Comparison of ENCODE assay signal across 20 cellular contexts in the genomic region with DNA sequence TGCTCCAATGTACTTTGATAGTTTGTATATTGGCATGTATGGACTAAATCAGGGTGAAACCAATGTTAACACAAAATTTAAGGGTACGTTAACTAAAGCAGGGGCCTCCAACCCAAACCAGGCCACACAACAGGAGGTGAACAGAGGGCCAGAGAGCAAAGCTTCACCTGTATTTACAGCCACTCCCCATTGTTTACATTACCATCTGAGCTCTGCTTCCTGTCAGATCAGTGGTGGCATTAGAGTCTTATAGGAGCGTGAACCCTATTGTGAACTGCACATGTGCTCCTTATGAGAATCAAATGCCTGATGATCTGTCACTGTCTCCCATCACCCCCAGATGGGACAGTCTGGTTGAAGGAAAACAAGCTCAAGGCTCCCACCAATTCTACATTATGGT.
DNase-seq lines count a peak whose midpoint lies in the region; ATAC-seq, FAIRE-seq and TF ChIP-seq lines count a peak whose summit lies in the region.
"Had no signal": no experiment of that assay in that cellular context is flagged by ENCODE, and none has a peak within 500 bp of the region (broad histone marks: within the 10 kb centered on the region; RNA-seq: fewer than 3 reads in every experiment).

No MANE protein-coding gene starts in this region.

- intact Hi-C loops in HepG2 (cut with micrococcal nuclease; ENCODE audit: unreplicated experiment): no loop called here
- intact Hi-C loops in right lobe of liver (cut with DNase I): no loop called here

- H3K4me3 ChIP-seq in HepG2 (replicated peaks in 1 of 3; ENCODE audit: insufficient read depth in 1 of 3, low read depth in 2 of 3, low read length in 3 of 3): no peak overlapping the region
- H3K4me3 ChIP-seq in right lobe of liver: no peak overlapping the region
- H3K4me3 ChIP-seq in HEK293 (ENCODE audit: low read depth, low read length): no peak overlapping the region
- no peak overlapping the region for H3K4me3 ChIP-seq in upper lobe of left lung
- H3K4me3 ChIP-seq: BLaER1 treated with 17β-estradiol and CSF1 and Interleukin-3, amounts not matched to agents 10 nM and 100 nM; GM23248 had no signal

- H3K4me2 ChIP-seq in HepG2 (ENCODE audit: low read depth, low read length): no peak overlapping the region; the same call in 1 of the 2 replicates
- H3K4me2 ChIP-seq: BLaER1 treated with 17β-estradiol and CSF1 and Interleukin-3, amounts not matched to agents 10 nM and 100 nM had no signal

- in situ Hi-C loops in HepG2 (cut with HindIII; ENCODE audit: extremely low pct_ligation_motif_present, low pct_unique_long_range_greater_than_20kb): no loop called here

- FAIRE-seq in HepG2 (lab: Jason Lieb, UNC): no peak
- FAIRE-seq: GM19239 had no signal

- 5% methylated on average over 2 of the region's 2 CpGs for WGBS in HepG2 (ENCODE audit: low lambda C conversion rate)
- 72% methylated on average over 2 of the region's 2 CpGs for WGBS in right lobe of liver (ENCODE audit: insufficient coverage, low coverage, low lambda C conversion rate, missing lambda C conversion rate)
- WGBS in upper lobe of left lung, 2 donors: 76 to 78% methylated on average over 2 of the region's 2 CpGs

- no peaks in the 10 kb centered on the region for H4K20me1 ChIP-seq in HepG2 (ENCODE audit: insufficient read depth, low read length)
- H4K20me1 ChIP-seq: BLaER1 treated with 17β-estradiol and CSF1 and Interleukin-3, amounts not matched to agents 10 nM and 100 nM had no signal

- H3K79me2 ChIP-seq in HepG2 (ENCODE audit: insufficient read depth, low read length): no peaks in the 10 kb centered on the region

- H3K4me1 ChIP-seq in HepG2 (ENCODE audit: insufficient read depth, low read length) (peaks cover 7% of the 10 kb centered on the region), right lobe of liver (no peaks in the 10 kb centered on the region), HEK293 (ENCODE audit: control insufficient read depth, insufficient read depth, low read length) (no peaks in the 10 kb centered on the region), upper lobe of left lung (no peaks in the 10 kb centered on the region)
- H3K4me1 ChIP-seq: BLaER1 treated with 17β-estradiol and CSF1 and Interleukin-3, amounts not matched to agents 10 nM and 100 nM had no signal

- no peaks in the 10 kb centered on the region for H3K36me3 ChIP-seq in HepG2 (replicated peaks in 1 of 2; ENCODE audit: control insufficient read depth in 1 of 2, insufficient read depth in 2 of 2, low read length in 2 of 2)
- H3K36me3 ChIP-seq in right lobe of liver: no peaks in the 10 kb centered on the region
- H3K36me3 ChIP-seq in HEK293 (ENCODE audit: control insufficient read depth in 2 of 2, insufficient read depth in 1 of 2, low read length in 2 of 2): no peaks in the 10 kb centered on the region
- no peaks in the 10 kb centered on the region for H3K36me3 ChIP-seq in upper lobe of left lung
- H3K36me3 ChIP-seq: BLaER1 treated with 17β-estradiol and CSF1 and Interleukin-3, amounts not matched to agents 10 nM and 100 nM had no signal

- H2AFZ ChIP-seq in HepG2 (ENCODE audit: low read length): no peak overlapping the region
- H2AFZ ChIP-seq: GM23248 had no signal

- BruUV-seq in HepG2 (replicated peaks; lab: Mats Ljungman, UMichigan): no TSS peak

- no peak for TF ChIP-seq RAD21 in HepG2 (CRISPR knock-in tag; IDR thresholded peaks at IDR 0.05)

- H3K27me3 ChIP-seq in HepG2 (ENCODE audit: control insufficient read depth in 1 of 2, insufficient read depth in 2 of 2, low read length in 2 of 2): no peaks in the 10 kb centered on the region
- H3K27me3 ChIP-seq in right lobe of liver: no peaks in the 10 kb centered on the region
- no peaks in the 10 kb centered on the region for H3K27me3 ChIP-seq in upper lobe of left lung
- H3K27me3 ChIP-seq: BLaER1 treated with 17β-estradiol and CSF1 and Interleukin-3, amounts not matched to agents 10 nM and 100 nM had no signal

- H3K27ac ChIP-seq in HepG2 (ENCODE audit: extremely low read length, insufficient read depth, low read length) (no peak overlapping the region), right lobe of liver (no peak overlapping the region), HEK293 (ENCODE audit: extremely low read depth, low read depth, low read length) (no peak overlapping the region), upper lobe of left lung (no peak overlapping the region)
- H3K27ac ChIP-seq: BLaER1 treated with 17β-estradiol and CSF1 and Interleukin-3, amounts not matched to agents 10 nM and 100 nM; GM23248; HL-60 had no signal

- POLR2A ChIA-PET in HepG2 (lab: Yijun Ruan, JAX) (no interaction called here), HEK293 (lab: Yijun Ruan, JAX) (no interaction called here)

- CTCF ChIA-PET in HepG2 (lab: Yijun Ruan, JAX; ENCODE audit: low intra/inter-chr PET ratio, low total read pairs) (no interaction called here), HEK293 (lab: Yijun Ruan, JAX) (interaction anchor here (0.6 to 1.6 kb wide), 2 partner anchors 10 to 11 kb away, joined by 3 to 4 read pairs; no protein-coding TSS in a partner anchor)

- ATAC-seq in HepG2: no peak
- no peak for ATAC-seq in right lobe of liver
- ATAC-seq in upper lobe of left lung (ENCODE audit: low FRiP score in 2 of 2): no peak
- ATAC-seq: CD8-positive, alpha-beta T cell had no signal

- no peak overlapping the region for H3K9ac ChIP-seq in HepG2 (ENCODE audit: insufficient read depth, low read depth, low read length)
- H3K9ac ChIP-seq: BLaER1 treated with 17β-estradiol and CSF1 and Interleukin-3, amounts not matched to agents 10 nM and 100 nM; GM23248 had no signal

- TF ChIP-seq EP300 in HepG2 (IDR thresholded peaks at IDR 0.05; ENCODE audit: low read depth in 2 of 2, low read length in 2 of 2): no peak
- TF ChIP-seq EP300 in HepG2 (CRISPR knock-in tag; IDR thresholded peaks at IDR 0.05; ENCODE audit: borderline replicate concordance): no peak
- no peak for TF ChIP-seq EP300 in upper lobe of left lung (IDR thresholded peaks at IDR 0.05)

- TF ChIP-seq POLR2A in HepG2 (IDR thresholded peaks at IDR 0.05; ENCODE audit: insufficient read depth in 1 of 2, low read depth in 2 of 2, low read length in 2 of 2) (no peak), right lobe of liver (IDR thresholded peaks at IDR 0.05) (no peak), upper lobe of left lung (IDR thresholded peaks at IDR 0.05) (no peak)

- no peak for DNase-seq in HepG2 (ENCODE audit: low spot score)
- no peak for DNase-seq in right lobe of liver
- peak; percentile 42 for DNase-seq in NCI-H748 treated with DMSO at 0.1 percent for 48 hours (lab: John Stamatoyannopoulos, UW)
- DNase-seq in upper lobe of left lung: no peak
- no peak for DNase-seq in NCI-H524 (lab: John Stamatoyannopoulos, UW)
- no peak for DNase-seq in epidermal melanocyte (ENCODE audit: insufficient read length, low spot score)
- DNase-seq: CD8-positive, alpha-beta T cell; COR-L47; DMS 273 treated with DMSO at 0.1 percent for 48 hours; DMS79; GDM1; GM23248; HCEC 1CT; HFFc6; IMR-90; KBM-7 had no signal

- H3K9me3 ChIP-seq in HepG2 (ENCODE audit: low read length) (no peaks in the 10 kb centered on the region), right lobe of liver (no peaks in the 10 kb centered on the region), HEK293 (ENCODE audit: control insufficient read depth, insufficient read depth, low read depth, low read length) (no peaks in the 10 kb centered on the region), upper lobe of left lung (no peaks in the 10 kb centered on the region)
- H3K9me3 ChIP-seq: BLaER1 treated with 17β-estradiol and CSF1 and Interleukin-3, amounts not matched to agents 10 nM and 100 nM had no signal

- no peak for TF ChIP-seq CTCF in HepG2 (CRISPR knock-in tag; IDR thresholded peaks at IDR 0.05)
- TF ChIP-seq CTCF in right lobe of liver (IDR thresholded peaks at IDR 0.05): no peak
- TF ChIP-seq CTCF in HEK293 (tag by site-specific recombination; IDR thresholded peaks at IDR 0.05): no peak
- TF ChIP-seq CTCF in upper lobe of left lung (IDR thresholded peaks at IDR 0.05): no peak

TF ChIP-seq in HepG2, 621 proteins besides CTCF, POLR2A, EP300 and RAD21 (continues in another document):
- no peak for TF ChIP-seq DPF2 (CRISPR knock-in tag; IDR thresholded peaks at IDR 0.05; ENCODE audit: borderline replicate concordance, low read depth)
- TF ChIP-seq, protein P1, sequence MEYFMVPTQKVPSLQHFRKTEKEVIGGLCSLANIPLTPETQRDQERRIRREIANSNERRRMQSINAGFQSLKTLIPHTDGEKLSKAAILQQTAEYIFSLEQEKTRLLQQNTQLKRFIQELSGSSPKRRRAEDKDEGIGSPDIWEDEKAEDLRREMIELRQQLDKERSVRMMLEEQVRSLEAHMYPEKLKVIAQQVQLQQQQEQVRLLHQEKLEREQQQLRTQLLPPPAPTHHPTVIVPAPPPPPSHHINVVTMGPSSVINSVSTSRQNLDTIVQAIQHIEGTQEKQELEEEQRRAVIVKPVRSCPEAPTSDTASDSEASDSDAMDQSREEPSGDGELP (IDR thresholded peaks at IDR 0.05; ENCODE audit: borderline replicate concordance, low read depth): peak; percentile 36; the same call in 1 of the 2 replicates

TF ChIP-seq in HEK293, 187 proteins besides CTCF, POLR2A, EP300 and RAD21:
- TF ChIP-seq ZNF624 (tag by site-specific recombination; IDR thresholded peaks at IDR 0.05) (no peak), ZNF610 (tag by site-specific recombination; IDR thresholded peaks at IDR 0.05; ENCODE audit: borderline replicate concordance) (peak; percentile 96)
